ENCODE assay signal across 8 cellular contexts in genomic region chr2:202375611-202376408, GRCh38. TPM values are rescaled to one million over a fixed set of nuclear protein-coding genes. Genes with fewer than 3 reads are reported as not detected.
DNase-seq lines count a peak whose midpoint lies in the region; TF ChIP-seq lines count a peak whose summit lies in the region.

Gene BMPR2, plus strand, starts transcription at chr2:202376327. Its CDS starts 1,148 bp downstream, at chr2:202377475.

- no peaks in the 10 kb centered on the region for H3K36me3 Mint-ChIP-seq in activated naive CD4-positive, alpha-beta T cell treated with anti-CD3 and anti-CD28 coated beads, Interleukin-2, amount 50 U/mL, for 24 hours

- no peaks in the 10 kb centered on the region for H3K9me3 ChIP-seq in suprapubic skin

- peak within 1 kb of the TSS; percentile 96 for H3K4me3 ChIP-seq in suprapubic skin

- no peaks in the 10 kb centered on the region for H3K9me3 Mint-ChIP-seq in activated naive CD4-positive, alpha-beta T cell treated with anti-CD3 and anti-CD28 coated beads, Interleukin-2, amount 50 U/mL, for 24 hours

- TF ChIP-seq POLR2A in suprapubic skin (IDR thresholded peaks at IDR 0.05), result peak in 1 of 2 donors; percentile 70

- peak within 1 kb of the TSS; percentile 98 for H3K27ac ChIP-seq in suprapubic skin

- 0% methylated on average over 18 of the region's 70 CpGs for WGBS in suprapubic skin

- no peaks in the 10 kb centered on the region for H3K36me3 ChIP-seq in suprapubic skin

- TF ChIP-seq CTCF in suprapubic skin (IDR thresholded peaks at IDR 0.05), result no peak

- H3K4me3 Mint-ChIP-seq in activated naive CD4-positive, alpha-beta T cell treated with anti-CD3 and anti-CD28 coated beads, Interleukin-2, amount 50 U/mL, for 24 hours, result peak within 1 kb of the TSS; percentile 98

- POLR2A ChIA-PET in HEK293T (lab: Yijun Ruan, JAX), result no interaction called here

- H3K4me1 Mint-ChIP-seq in activated naive CD4-positive, alpha-beta T cell treated with anti-CD3 and anti-CD28 coated beads, Interleukin-2, amount 50 U/mL, for 24 hours, result peaks cover 31% of the 10 kb centered on the region

- H3K4me1 ChIP-seq in suprapubic skin, result peaks cover 34% of the 10 kb centered on the region

- H3K27ac Mint-ChIP-seq in activated naive CD4-positive, alpha-beta T cell treated with anti-CD3 and anti-CD28 coated beads, Interleukin-2, amount 50 U/mL, for 24 hours, result peak within 1 kb of the TSS; percentile 75

- CTCF ChIA-PET in HEK293T (lab: Yijun Ruan, JAX), result no interaction called here

- no peaks in the 10 kb centered on the region for H3K27me3 Mint-ChIP-seq in activated naive CD4-positive, alpha-beta T cell treated with anti-CD3 and anti-CD28 coated beads, Interleukin-2, amount 50 U/mL, for 24 hours

- DNase-seq in GM03348 (ENCODE audit: low spot score), result peak; percentile 96
- peak; percentile 85 for DNase-seq in HEK293T (ENCODE audit: extremely low spot score)
- DNase-seq in MV-4-11 (lab: John Stamatoyannopoulos, UW), result peak; percentile 68
- DNase-seq in SK-N-DZ (ENCODE audit: low spot score), result peak; percentile 92
- peak; percentile 86 for DNase-seq in glomerular endothelial cell (ENCODE audit: extremely low read depth, low read depth, low spot score)
- DNase-seq in occipital lobe (lab: John Stamatoyannopoulos, UW), result peak; percentile 79
- peak; percentile 86 for DNase-seq in suprapubic skin (ENCODE audit: low spot score in 2 of 2)

- no peak for TF ChIP-seq EP300 in suprapubic skin (IDR thresholded peaks at IDR 0.05)

- no peaks in the 10 kb centered on the region for H3K27me3 ChIP-seq in suprapubic skin

TF ChIP-seq in HEK293T, 16 proteins besides CTCF, POLR2A, EP300 and RAD21:
- TF ChIP-seq PKNOX1 (IDR thresholded peaks at IDR 0.05), result peak; percentile 55
- TF ChIP-seq L3MBTL2 (conservative IDR thresholded peaks at IDR 0.05), result peak; percentile 54
- TF ChIP-seq ARNT (IDR thresholded peaks at IDR 0.05), result no peak

RNA-seq across cellular contexts. Expression of gene BMPR2, which starts in this region (rescaled TPM):
- 11.1 and 11.8 TPM in 2 replicates for polyA plus RNA-seq in SK-N-DZ (2014; cell fraction: cytosol; rRNA removed)
- polyA plus RNA-seq in SK-N-DZ (2014; cell fraction: nucleus; rRNA removed), result 4.6 and 5.6 TPM in 2 replicates
- 101 and 141 TPM in 2 replicates for total RNA-seq in glomerular endothelial cell
- 86.4 TPM for total RNA-seq in occipital lobe
- total RNA-seq in suprapubic skin, result 10 to 100 TPM; 37.8 to 47.1 (median 42.3) TPM

Comparison
In these comparisons a context has a peak if more than half of its experiments do, and no peak if none do; other contexts are left out.
1. Peak in every context shown above with its lines: DNase-seq, H3K4me3 ChIP-seq and H3K27ac ChIP-seq.